In genomic region chr11:63837027-63837688, GRCh38 we compare ENCODE assay signal across 8 cellular contexts. TPM values are rescaled to one million over a fixed set of nuclear protein-coding genes. Genes with fewer than 3 reads are reported as not detected.
DNase-seq lines count a peak whose midpoint lies in the region; ATAC-seq, FAIRE-seq and TF ChIP-seq lines count a peak whose summit lies in the region.

No MANE protein-coding gene starts in this region.

- H3K9me2 ChIP-seq in Loucy (replicated peaks; ENCODE audit: low read depth, low read length) (no peaks in the 10 kb centered on the region), neural cell (ENCODE audit: insufficient read depth, low read length) (no peaks in the 10 kb centered on the region)

- 12 to 15% (median 14%) methylated on average over 5 of the region's 5 CpGs for WGBS in stomach, 5 donors

- H3K9me3 ChIP-seq in Loucy (ENCODE audit: insufficient read depth, low read depth, low read length) (no peaks in the 10 kb centered on the region), neural cell (ENCODE audit: low read length) (no peaks in the 10 kb centered on the region), stomach (no peaks in the 10 kb centered on the region)

- intact Hi-C loops in stomach (cut with DNase I; ENCODE audit: low total_unique reads) = loop anchor here (5.0 kb wide), 1 partner anchor 105 kb away; no protein-coding TSS in a partner anchor

- H3K27me3 ChIP-seq in Loucy (ENCODE audit: insufficient read depth, low read length, poor library complexity, severe bottlenecking) (no peaks in the 10 kb centered on the region), neural cell (ENCODE audit: insufficient read depth, low read depth, low read length) (no peaks in the 10 kb centered on the region), stomach (no peaks in the 10 kb centered on the region)

- TF ChIP-seq POLR2A in stomach (IDR thresholded peaks at IDR 0.05) = no peak

- H3K36me3 ChIP-seq in Loucy (ENCODE audit: insufficient read depth, low read length) (no peaks in the 10 kb centered on the region), neural cell (ENCODE audit: insufficient read depth, low read length) (no peaks in the 10 kb centered on the region), stomach (peaks cover 0 to 1% (median 0%) of the 10 kb centered on the region in 4 donors)

- no peak overlapping the region for H2AFZ ChIP-seq in Loucy (ENCODE audit: low read length)
- no peak overlapping the region for H2AFZ ChIP-seq in neural cell (ENCODE audit: low read depth, low read length)

- TF ChIP-seq RAD21 in neural cell (conservative IDR thresholded peaks at IDR 0.05) = peak; percentile 92

- TF ChIP-seq EP300 in neural cell (conservative IDR thresholded peaks at IDR 0.05; ENCODE audit: poor library complexity, severe bottlenecking) (no peak), stomach (IDR thresholded peaks at IDR 0.05) (no peak)

- no peak for ATAC-seq in HG02798 (IDR thresholded peaks at IDR 0.05; ENCODE audit: poor library complexity, unreplicated experiment)

- DNase-seq in D721Med (ENCODE audit: insufficient read length, low spot score) = peak; percentile 68
- peak; percentile 73 for DNase-seq in RPMI7951 (ENCODE audit: low read depth)
- peak; percentile 60 to 61 for DNase-seq in activated T-helper 1 cell treated with anti-CD3 and anti-CD28 coated beads, Interleukin-2, amount 50 U/mL, for 16 hours (ENCODE audit: low read depth in 1 of 2, low spot score in 1 of 2)
- DNase-seq in fibroblast of mammary gland (ENCODE audit: low read depth) = peak; percentile 74
- peak; percentile 84 for DNase-seq in stomach

- peak; percentile 93 for TF ChIP-seq CTCF in D721Med (IDR thresholded peaks at IDR 0.05; ENCODE audit: insufficient read depth, missing control alignments)
- peak; percentile 84 for TF ChIP-seq CTCF in Loucy (conservative IDR thresholded peaks at IDR 0.05; ENCODE audit: low read length)
- TF ChIP-seq CTCF in fibroblast of mammary gland (conservative IDR thresholded peaks at IDR 0.05; ENCODE audit: control insufficient read depth, insufficient read depth, low read depth, low read length) = peak; percentile 96
- TF ChIP-seq CTCF in neural cell (IDR thresholded peaks at IDR 0.05; ENCODE audit: poor library complexity, severe bottlenecking) = peak; percentile 94
- peak in 6 of 7 experiments; percentile 22 to 98 (median 84) for TF ChIP-seq CTCF in stomach (IDR thresholded peaks at IDR 0.05)

- H3K9ac ChIP-seq in Loucy (ENCODE audit: low read depth, low read length, poor library complexity, severe bottlenecking) = no peak overlapping the region
- H3K9ac ChIP-seq in neural cell (ENCODE audit: low read length) = no peak overlapping the region

- H3K4me2 ChIP-seq in Loucy (ENCODE audit: low read depth, low read length, poor library complexity, severe bottlenecking) (peak overlapping the region; percentile 1), neural cell (ENCODE audit: low read length) (no peak overlapping the region)

- H4K20me1 ChIP-seq in Loucy (ENCODE audit: insufficient read depth, low read length, poor library complexity, severe bottlenecking) (peaks cover 27% of the 10 kb centered on the region), neural cell (ENCODE audit: insufficient read depth) (peaks cover 10% of the 10 kb centered on the region)

- no peaks in the 10 kb centered on the region for H3F3A ChIP-seq in Loucy (ENCODE audit: low read depth)
- no peaks in the 10 kb centered on the region for H3F3A ChIP-seq in neural cell (ENCODE audit: insufficient read depth, low read length, poor library complexity, severe bottlenecking)

- no peak overlapping the region for H3K4me3 ChIP-seq in Loucy (ENCODE audit: low read length, poor library complexity, severe bottlenecking)
- no peak overlapping the region for H3K4me3 ChIP-seq in fibroblast of mammary gland (ENCODE audit: control insufficient read depth, low read depth, low read length)
- no peak overlapping the region for H3K4me3 ChIP-seq in neural cell (ENCODE audit: low read length)
- H3K4me3 ChIP-seq in stomach = no peak overlapping the region

- peaks cover 30% of the 10 kb centered on the region for H3K79me2 ChIP-seq in Loucy (ENCODE audit: insufficient read depth, low read length)
- peaks cover 29% of the 10 kb centered on the region for H3K79me2 ChIP-seq in neural cell (replicated peaks; ENCODE audit: insufficient read depth, low read length)

- H3K27ac ChIP-seq in neural cell (ENCODE audit: low read length) (no peak overlapping the region), stomach (peak overlapping the region; percentile 82 to 94 (median 89))

- FAIRE-seq in D721Med (lab: Jason Lieb, UNC) = no peak

- H3K4me1 ChIP-seq in Loucy (ENCODE audit: insufficient read depth, low read length, poor library complexity, severe bottlenecking) (peaks cover 28% of the 10 kb centered on the region), stomach (peaks cover 30 to 41% (median 37%) of the 10 kb centered on the region in 4 donors)

TF ChIP-seq in neural cell, 6 proteins besides CTCF, POLR2A, EP300 and RAD21:
- TF ChIP-seq SMC3 (conservative IDR thresholded peaks at IDR 0.05; ENCODE audit: poor library complexity) (peak; percentile 97), TAF1 (IDR thresholded peaks at IDR 0.05; ENCODE audit: low read depth) (no peak), REST (IDR thresholded peaks at IDR 0.05; ENCODE audit: borderline replicate concordance) (no peak)
TF ChIP-seq in neural cell: peak in this region for 1.

RNA-seq across cellular contexts. Expression of gene MARK2, which starts 1.8 kb away (rescaled TPM):
- total RNA-seq in RPMI7951 (2014; rRNA removed; shearing (Covaris generic)) = 7.5 and 9.0 TPM in 2 replicates
- polyA plus RNA-seq in neural cell = 5.2 and 11.3 TPM in 2 replicates
- polyA minus RNA-seq in neural cell = 19.2 and 21.8 TPM in 2 replicates
- 100 to 1,000 TPM in 1 of 5 donors, 10 to 100 TPM in 4; 13.8 to 128 (median 34.8) TPM for total RNA-seq in stomach
- 10 to 100 TPM in 2 of 3 donors, 1 to 10 TPM in 1; 8.8 to 18.2 (median 13.9) TPM for polyA plus RNA-seq in stomach

RNA-seq across cellular contexts. Expression of gene SPINDOC, which starts 23.9 kb away (rescaled TPM):
- total RNA-seq in RPMI7951 (2014; rRNA removed; shearing (Covaris generic)) = 12.1 and 16.3 TPM in 2 replicates
- polyA plus RNA-seq in neural cell (20.3 and 27.2 TPM in 2 replicates), stomach (10 to 100 TPM in 1 of 3 donors, 1 to 10 TPM in 2; 4.6 to 12.1 (median 5.8) TPM)
- polyA minus RNA-seq in neural cell = 27.4 and 33.8 TPM in 2 replicates
- 10 to 100 TPM in 1 of 5 donors, 1 to 10 TPM in 3, under 1 TPM in 1; 0.45 to 13.6 (median 5.7) TPM for total RNA-seq in stomach
